Comparison of ENCODE assay signal across 10 cellular contexts in genomic region chr3:82306189-82306588, GRCh38.
"Had no signal": no experiment of that assay in that cellular context is flagged by ENCODE, and none has a peak within 500 bp of the region (broad histone marks: within the 10 kb centered on the region; RNA-seq: fewer than 3 reads in every experiment).

No MANE protein-coding gene starts in this region.

- H3K36me3 ChIP-seq: HAP-1 had no signal

- H3K9ac ChIP-seq: GM23248, KMS-11 had no signal

- H3K4me2 ChIP-seq: KMS-11 had no signal

- H3K4me3 ChIP-seq: GM23248, HAP-1 had no signal

- H3K27ac ChIP-seq: GM23248, HL-60, KMS-11 had no signal

- FAIRE-seq: HepG2 had no signal

- H3K4me1 ChIP-seq: HAP-1 had no signal

- H2AFZ ChIP-seq: GM23248 had no signal

- ATAC-seq: HCT116, HepG2 had no signal

- H3K9me3 ChIP-seq: HAP-1 had no signal

- DNase-seq: GM23248, GOT3, H7, HFFc6, KBM-7 had no signal
